ENCODE assay signal across 26 cellular contexts in the genomic region with DNA sequence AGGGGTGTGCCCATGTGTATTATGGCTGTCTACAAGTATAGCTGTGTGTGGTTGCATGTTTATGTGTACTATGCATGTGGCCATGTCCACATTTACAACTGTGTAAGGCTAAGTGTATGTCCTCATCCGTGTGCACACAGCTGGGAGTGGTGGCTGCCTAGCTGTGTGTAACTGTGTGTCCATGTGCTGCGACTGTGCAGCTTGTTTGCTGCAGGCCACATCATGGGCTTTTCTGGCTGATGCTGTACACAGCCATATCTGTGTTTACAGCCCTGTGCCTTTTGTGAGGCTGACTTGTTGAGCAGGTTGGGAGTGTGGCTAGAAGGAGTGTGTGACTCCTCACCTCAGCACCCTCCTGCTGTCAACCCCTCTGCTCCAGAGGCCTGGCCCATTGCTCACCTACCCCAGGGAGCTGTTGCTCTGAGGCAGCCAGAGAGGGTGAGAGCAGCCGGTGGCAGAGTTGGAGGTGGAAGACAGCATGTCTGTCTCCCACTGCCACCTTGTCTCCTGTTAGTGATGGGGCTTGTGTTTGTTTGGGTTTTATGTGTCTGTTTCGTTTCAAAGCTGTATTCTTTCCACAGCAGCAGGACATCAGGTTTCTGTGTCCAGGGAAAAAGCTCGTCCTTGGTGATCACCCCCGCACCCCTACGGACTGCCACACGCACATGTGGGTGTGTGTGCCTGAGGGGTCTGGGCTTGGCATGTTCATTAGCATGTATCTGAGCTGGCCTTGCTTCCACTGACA. TPM values are rescaled to one million over a fixed set of nuclear protein-coding genes. Genes with fewer than 3 reads are reported as not detected.
DNase-seq lines count a peak whose midpoint lies in the region.
"Had no signal": no experiment of that assay in that cellular context is flagged by ENCODE, and none has a peak within 500 bp of the region (broad histone marks: within the 10 kb centered on the region; RNA-seq: fewer than 3 reads in every experiment).

No MANE protein-coding gene starts in this region.

- intact Hi-C loops in activated naive CD4-positive, alpha-beta T cell treated with anti-CD3 and anti-CD28 coated beads for 36 hours (cut with micrococcal nuclease) = no loop called here
- intact Hi-C loops in posterior vena cava (cut with DNase I) = no loop called here

- H3K36me3 Mint-ChIP-seq in activated naive CD4-positive, alpha-beta T cell treated with anti-CD3 and anti-CD28 coated beads for 36 hours (ENCODE audit: low read depth) = peaks cover 2% of the 10 kb centered on the region
- H3K36me3 Mint-ChIP-seq: mesothelial cell of epicardium had no signal

- peaks cover 12% of the 10 kb centered on the region for H3K4me1 Mint-ChIP-seq in activated naive CD4-positive, alpha-beta T cell treated with anti-CD3 and anti-CD28 coated beads for 36 hours (ENCODE audit: low read depth)

- peak; percentile 8 for DNase-seq in activated naive CD4-positive, alpha-beta T cell treated with anti-CD3 and anti-CD28 coated beads, Interleukin-2, amount 50 U/mL, for 16 hours
- DNase-seq in activated naive CD4-positive, alpha-beta T cell treated with anti-CD3 and anti-CD28 coated beads for 36 hours = no peak
- DNase-seq in RKO (ENCODE audit: low spot score) = peak; percentile 12
- DNase-seq in epidermal melanocyte (ENCODE audit: insufficient read length, low spot score) = peak; percentile 9
- DNase-seq in posterior vena cava (ENCODE audit: low spot score) = peak; percentile 53
- DNase-seq in T-helper 9 cell = no peak
- DNase-seq in caudate nucleus (lab: John Stamatoyannopoulos, UW) = no peak
- DNase-seq in putamen (ENCODE audit: low spot score) = no peak
- DNase-seq: activated CD4-positive, alpha-beta T cell treated with anti-CD3 and anti-CD28 coated beads, Interleukin-2, amount 10 ng/mL, durations not matched to agents 24 days and 14 days; activated gamma-delta T cell; activated T-cell treated with anti-CD3 and anti-CD28 coated beads, Interleukin-2, amount 50 U/mL, for 24 hours; DMS 273 treated with DMSO at 0.1 percent for 48 hours; MM.1S; naive B cell; NCI-H1417 treated with DMSO at 0.1 percent for 48 hours; NCI-H2107; stimulated activated naive CD4-positive, alpha-beta T cell; T-helper 2 cell had no signal

- H3K9me3 Mint-ChIP-seq in activated naive CD4-positive, alpha-beta T cell treated with anti-CD3 and anti-CD28 coated beads for 36 hours = no peaks in the 10 kb centered on the region
- H3K9me3 Mint-ChIP-seq: activated CD4-positive, alpha-beta T cell treated with anti-CD3 and anti-CD28 coated beads, Interleukin-2, amount 10 ng/mL, durations not matched to agents 24 days and 14 days; activated T-cell treated with anti-CD3 and anti-CD28 coated beads, Interleukin-2, amount 50 U/mL, for 24 hours; CD8-positive, alpha-beta T cell; mesothelial cell of epicardium; naive B cell had no signal

- no peak overlapping the region for H3K27ac ChIP-seq in caudate nucleus (ENCODE audit: low read depth, low read length)
- H3K27ac ChIP-seq: A549, gastrocnemius medialis, KMS-11, pancreas, RWPE1, thoracic aorta had no signal

- H3K27me3 Mint-ChIP-seq in activated naive CD4-positive, alpha-beta T cell treated with anti-CD3 and anti-CD28 coated beads for 36 hours (ENCODE audit: low read depth) = no peaks in the 10 kb centered on the region
- H3K27me3 Mint-ChIP-seq: activated T-cell treated with anti-CD3 and anti-CD28 coated beads, Interleukin-2, amount 50 U/mL, for 24 hours; naive B cell had no signal

- no peak overlapping the region for H3K4me3 Mint-ChIP-seq in activated naive CD4-positive, alpha-beta T cell treated with anti-CD3 and anti-CD28 coated beads for 36 hours
- H3K4me3 Mint-ChIP-seq: activated CD4-positive, alpha-beta T cell treated with anti-CD3 and anti-CD28 coated beads, Interleukin-2, amount 10 ng/mL, durations not matched to agents 24 days and 14 days; activated T-cell treated with anti-CD3 and anti-CD28 coated beads, Interleukin-2, amount 50 U/mL, for 24 hours; CD8-positive, alpha-beta T cell; mesothelial cell of epicardium had no signal

- no peak overlapping the region for H3K27ac Mint-ChIP-seq in activated naive CD4-positive, alpha-beta T cell treated with anti-CD3 and anti-CD28 coated beads for 36 hours
- H3K27ac Mint-ChIP-seq: activated CD4-positive, alpha-beta T cell treated with anti-CD3 and anti-CD28 coated beads, Interleukin-2, amount 10 ng/mL, durations not matched to agents 24 days and 14 days; activated T-cell treated with anti-CD3 and anti-CD28 coated beads, Interleukin-2, amount 50 U/mL, for 24 hours; CD8-positive, alpha-beta T cell; mesothelial cell of epicardium; naive B cell had no signal

- CTCF ChIA-PET in activated naive CD4-positive, alpha-beta T cell treated with anti-CD3 and anti-CD28 coated beads for 36 hours (lab: Charles Lee) = interaction anchor here (0.8 to 2.1 kb wide), 5 partner anchors 14 to 115 kb away, joined by 3 to 7 read pairs (median 3); no protein-coding TSS in a partner anchor

RNA-seq across cellular contexts. Expression of a gene that starts 1.4 kb away (rescaled TPM):
- under 1 TPM in 1 of 2 experiments, not detected in 1; 0.07 TPM for total RNA-seq in activated naive CD4-positive, alpha-beta T cell treated with anti-CD3 and anti-CD28 coated beads for 36 hours
- under 1 TPM; 0.14 to 0.24 TPM for total RNA-seq in posterior vena cava

RNA-seq across cellular contexts. Expression of a gene that starts 34.4 kb away (rescaled TPM):
- total RNA-seq in activated naive CD4-positive, alpha-beta T cell treated with anti-CD3 and anti-CD28 coated beads for 36 hours = 10 to 100 TPM; 23.7 to 26.6 TPM
- 10 to 100 TPM; 17.8 to 24.8 TPM for total RNA-seq in posterior vena cava

Comparison
In these comparisons a context has a peak if more than half of its experiments do, and no peak if none do; other contexts are left out.
1. DNase-seq: peak in activated naive CD4-positive, alpha-beta T cell treated with anti-CD3 and anti-CD28 coated beads, Interleukin-2, amount 50 U/mL, for 16 hours (single experiment), RKO (single experiment), epidermal melanocyte (single experiment) and posterior vena cava (single experiment); none in activated naive CD4-positive, alpha-beta T cell treated with anti-CD3 and anti-CD28 coated beads for 36 hours (single experiment), T-helper 9 cell (single experiment), caudate nucleus (0 of 61) and putamen (single experiment).